Comparison of ENCODE assay signal across 10 cellular contexts in genomic region chr15:29089731-29090616, GRCh38.
DNase-seq lines count a peak whose midpoint lies in the region; ATAC-seq, FAIRE-seq and TF ChIP-seq lines count a peak whose summit lies in the region.
"Had no signal": no experiment of that assay in that cellular context is flagged by ENCODE, and none has a peak within 500 bp of the region (broad histone marks: within the 10 kb centered on the region; RNA-seq: fewer than 3 reads in every experiment).

No MANE protein-coding gene starts in this region.

- H3K27ac Mint-ChIP-seq in activated CD8-positive, alpha-beta memory T cell treated with anti-CD3 and anti-CD28 coated beads, Interleukin-2, amount 10 ng/mL, durations not matched to agents 7 days and 5 days, result peak overlapping the region; percentile 91
- H3K27ac Mint-ChIP-seq: dendritic cell treated with granulocyte-macrophage colony-stimulating factor and Interleukin-4, amounts not matched to agents 40 ng/mL and 50 ng/mL, for 4 days had no signal

- H3K4me1 Mint-ChIP-seq in activated CD8-positive, alpha-beta memory T cell treated with anti-CD3 and anti-CD28 coated beads, Interleukin-2, amount 10 ng/mL, durations not matched to agents 7 days and 5 days, result peaks cover 27% of the 10 kb centered on the region

- H3K36me3 ChIP-seq in ACC112 (ENCODE audit: insufficient read depth, low read length) (no peaks in the 10 kb centered on the region), kidney (ENCODE audit: control insufficient read depth in 1 of 2, insufficient read depth in 2 of 2, low read length in 2 of 2) (no peaks in the 10 kb centered on the region)
- H3K36me3 ChIP-seq: tibial artery had no signal

- H3K4me3 ChIP-seq in ACC112 (ENCODE audit: low read depth, low read length) (peak overlapping the region; percentile 25; the same call in 1 of the 2 replicates), kidney (ENCODE audit: low read length in 2 of 2) (no peak overlapping the region)
- H3K4me3 ChIP-seq: tibial artery had no signal

- ATAC-seq in activated CD8-positive, alpha-beta memory T cell treated with anti-CD3 and anti-CD28 coated beads, Interleukin-2, amount 10 ng/mL, durations not matched to agents 7 days and 5 days, result peak; percentile 77
- ATAC-seq in GM18868 (IDR thresholded peaks at IDR 0.05; ENCODE audit: unreplicated experiment), result no peak

- no peaks in the 10 kb centered on the region for H3K9me3 Mint-ChIP-seq in activated CD8-positive, alpha-beta memory T cell treated with anti-CD3 and anti-CD28 coated beads, Interleukin-2, amount 10 ng/mL, durations not matched to agents 7 days and 5 days (ENCODE audit: low read depth)
- H3K9me3 Mint-ChIP-seq: dendritic cell treated with granulocyte-macrophage colony-stimulating factor and Interleukin-4, amounts not matched to agents 40 ng/mL and 50 ng/mL, for 4 days had no signal

- H3K27me3 ChIP-seq in ACC112 (ENCODE audit: insufficient read depth, low read length), result no peaks in the 10 kb centered on the region

- H3K27ac ChIP-seq in ACC112 (ENCODE audit: low read depth, low read length) (no peak overlapping the region), kidney (ENCODE audit: low read depth in 2 of 2, low read length in 2 of 2) (no peak overlapping the region)
- H3K27ac ChIP-seq: tibial artery had no signal

- no peak for FAIRE-seq in kidney (lab: Jason Lieb, UNC)

- H3K79me2 ChIP-seq in ACC112 (ENCODE audit: control insufficient read depth, insufficient read depth, low read length, unreplicated experiment), result no peaks in the 10 kb centered on the region

- no peaks in the 10 kb centered on the region for H3K27me3 Mint-ChIP-seq in activated CD8-positive, alpha-beta memory T cell treated with anti-CD3 and anti-CD28 coated beads, Interleukin-2, amount 10 ng/mL, durations not matched to agents 7 days and 5 days
- H3K27me3 Mint-ChIP-seq: dendritic cell treated with granulocyte-macrophage colony-stimulating factor and Interleukin-4, amounts not matched to agents 40 ng/mL and 50 ng/mL, for 4 days had no signal

- H3K4me3 Mint-ChIP-seq in activated CD8-positive, alpha-beta memory T cell treated with anti-CD3 and anti-CD28 coated beads, Interleukin-2, amount 10 ng/mL, durations not matched to agents 7 days and 5 days, result peak overlapping the region; percentile 68
- H3K4me3 Mint-ChIP-seq: dendritic cell treated with granulocyte-macrophage colony-stimulating factor and Interleukin-4, amounts not matched to agents 40 ng/mL and 50 ng/mL, for 4 days had no signal

- H3K4me1 ChIP-seq in ACC112 (ENCODE audit: control insufficient read depth, insufficient read depth, low read length, unreplicated experiment), result no peaks in the 10 kb centered on the region
- H3K4me1 ChIP-seq in kidney (ENCODE audit: control insufficient read depth in 1 of 2, insufficient read depth in 1 of 2, low read depth in 1 of 2, low read length in 2 of 2), result no peaks in the 10 kb centered on the region
- H3K4me1 ChIP-seq: tibial artery had no signal

- TF ChIP-seq CTCF in GM12874 (IDR thresholded peaks at IDR 0.05; ENCODE audit: insufficient read depth, low read depth, low read length), result 0 out of 2 replicates have a peak, but pooled peaks have one; percentile 1
- no peak for TF ChIP-seq CTCF in kidney (IDR thresholded peaks at IDR 0.05; ENCODE audit: borderline replicate concordance, extremely low read depth, insufficient read depth)

- H3K9me3 ChIP-seq in kidney (ENCODE audit: control insufficient read depth in 1 of 2, low read length in 2 of 2), result no peaks in the 10 kb centered on the region
- H3K9me3 ChIP-seq: tibial artery had no signal

- intact Hi-C loops in kidney (cut with DNase I), result no loop called here

- H2AFZ ChIP-seq in ACC112 (ENCODE audit: low read length, unreplicated experiment), result no peak overlapping the region

- H3K9ac ChIP-seq in kidney (ENCODE audit: low read length in 2 of 2), result no peak overlapping the region

- CTCF ChIA-PET in activated CD8-positive, alpha-beta memory T cell treated with anti-CD3 and anti-CD28 coated beads, Interleukin-2, amount 10 ng/mL, durations not matched to agents 7 days and 5 days (lab: Charles Lee), result interaction anchor here (0.7 to 7.6 kb wide), 40 partner anchors 10 to 300 kb away, joined by 3 to 78 read pairs (median 6); no protein-coding TSS in a partner anchor

- peak; percentile 73 for DNase-seq in activated CD8-positive, alpha-beta memory T cell treated with anti-CD3 and anti-CD28 coated beads, Interleukin-2, amount 10 ng/mL, durations not matched to agents 7 days and 5 days
- DNase-seq in iPS-NIHi7 (ENCODE audit: extremely low spot score), result peak; percentile 48
- no peak for DNase-seq in GM19240 (ENCODE audit: insufficient read length, low spot score)
- no peak for DNase-seq in kidney
- DNase-seq in NCI-H146 treated with DMSO at 0.1 percent for 48 hours (lab: John Stamatoyannopoulos, UW; ENCODE audit: unreplicated experiment), result no peak

- peaks cover 1% of the 10 kb centered on the region for H3K36me3 Mint-ChIP-seq in activated CD8-positive, alpha-beta memory T cell treated with anti-CD3 and anti-CD28 coated beads, Interleukin-2, amount 10 ng/mL, durations not matched to agents 7 days and 5 days

Comparison
In these comparisons a context has a peak if more than half of its experiments do, and no peak if none do; other contexts are left out.
1. DNase-seq: peak in activated CD8-positive, alpha-beta memory T cell treated with anti-CD3 and anti-CD28 coated beads, Interleukin-2, amount 10 ng/mL, durations not matched to agents 7 days and 5 days (single experiment) and iPS-NIHi7 (single experiment); none in GM19240 (single experiment), kidney (single experiment) and NCI-H146 treated with DMSO at 0.1 percent for 48 hours (single experiment).